ENCODE assay signal across 1 cellular context in the genomic region with DNA sequence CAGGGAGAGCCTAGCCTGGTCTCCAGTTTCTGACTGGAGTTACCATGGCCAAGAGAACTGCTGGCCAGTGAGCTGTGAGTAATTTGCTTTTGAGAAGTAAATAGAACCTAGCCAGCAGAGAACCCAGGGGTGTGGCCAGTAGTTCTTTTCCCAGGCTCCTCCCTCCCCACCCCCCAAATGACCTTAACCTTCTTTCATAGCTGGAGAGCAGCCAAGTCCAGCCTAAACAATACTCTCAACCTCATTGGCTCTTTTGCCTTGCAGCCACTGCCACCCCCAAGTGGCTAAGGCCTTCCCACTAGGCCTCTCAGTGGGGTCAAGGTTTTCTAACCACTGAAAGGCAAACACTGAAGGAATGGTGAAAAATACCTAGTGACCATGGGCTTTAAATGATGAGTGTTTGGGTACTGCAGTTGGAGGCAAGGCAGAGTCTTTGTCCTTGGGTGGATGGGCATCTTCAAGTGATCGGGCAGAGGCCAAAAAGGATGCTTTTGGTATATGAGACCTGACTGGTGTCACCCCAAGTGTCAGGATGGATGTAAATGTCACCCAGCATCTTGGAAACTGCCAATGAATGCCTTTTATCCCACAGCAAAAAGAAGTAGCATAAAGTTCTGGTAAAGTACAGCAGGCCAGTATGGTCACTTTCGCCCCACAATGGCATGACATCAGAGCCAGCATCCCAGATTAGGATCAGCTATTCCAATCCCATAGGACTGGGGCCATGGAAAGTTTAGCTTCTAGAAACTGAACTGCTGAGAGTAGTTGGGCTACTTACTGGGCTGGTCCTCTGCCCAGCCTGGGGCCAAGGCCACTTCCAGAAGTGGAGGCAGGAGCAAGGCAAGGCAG.
TF ChIP-seq lines count a peak whose summit lies in the region.

No MANE protein-coding gene starts in this region.

TF ChIP-seq in GM23338, 12 proteins besides CTCF, POLR2A, EP300 and RAD21 (continued from another document):
- TF ChIP-seq ZNF462 (CRISPR knock-in tag; IDR thresholded peaks at IDR 0.05) (no peak), NANOG (IDR thresholded peaks at IDR 0.05; ENCODE audit: borderline replicate concordance) (no peak), JUNB (IDR thresholded peaks at IDR 0.05; ENCODE audit: unreplicated experiment) (no peak), EZH2phosphoT487 (IDR thresholded peaks at IDR 0.05; ENCODE audit: unreplicated experiment) (no peak), POLR2AphosphoS5 (IDR thresholded peaks at IDR 0.05; ENCODE audit: low read depth) (no peak), EZH2 (IDR thresholded peaks at IDR 0.05; ENCODE audit: low read depth, unreplicated experiment) (no peak)
